ENCODE assay signal across 8 cellular contexts in the genomic region with DNA sequence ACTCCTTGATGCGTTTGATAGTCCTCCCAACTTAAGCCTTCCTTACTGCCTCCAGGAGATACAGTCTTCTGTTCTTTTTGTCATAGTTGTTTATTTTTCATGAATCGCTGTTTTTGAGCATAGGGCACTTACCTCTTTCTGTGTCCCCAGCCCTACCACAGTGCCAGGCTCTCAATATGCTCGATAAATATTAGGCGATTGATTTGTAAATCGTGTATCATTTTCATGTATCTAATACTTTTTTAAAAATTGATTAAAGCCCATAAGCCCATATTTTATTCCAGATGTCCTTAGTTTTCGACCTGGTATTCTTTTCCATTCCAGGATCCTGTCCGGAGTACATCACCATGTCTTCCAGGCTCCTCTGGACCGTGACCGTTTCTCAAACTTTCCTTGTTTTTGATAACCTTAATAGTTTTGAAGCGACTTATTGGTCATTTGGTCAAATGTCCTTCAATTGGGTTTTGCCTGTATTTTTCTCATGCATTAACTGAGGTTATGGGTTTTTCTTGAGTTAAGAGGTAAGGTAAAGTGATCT. TPM values are rescaled to one million over a fixed set of nuclear protein-coding genes. Genes with fewer than 3 reads are reported as not detected.
DNase-seq lines count a peak whose midpoint lies in the region; ATAC-seq and TF ChIP-seq lines count a peak whose summit lies in the region.

No MANE protein-coding gene starts in this region.

- H2AK9ac ChIP-seq in IMR-90 (replicated peaks; ENCODE audit: low read depth, low read length, poor library complexity) = peak overlapping the region; percentile 96

- TF ChIP-seq RAD21 in IMR-90 (IDR thresholded peaks at IDR 0.05; ENCODE audit: low read length) = no peak

- H3K4me2 ChIP-seq in IMR-90 (ENCODE audit: low read depth, low read length) = peak overlapping the region; percentile 76

- peaks cover 35% of the 10 kb centered on the region for H3K4me1 ChIP-seq in CD8-positive, alpha-beta memory T cell (ENCODE audit: insufficient read depth, low read length)
- peaks cover 5% of the 10 kb centered on the region for H3K4me1 ChIP-seq in IMR-90 (ENCODE audit: control insufficient read depth, insufficient read depth, low read length)

- no peaks in the 10 kb centered on the region for H3K36me3 ChIP-seq in CD8-positive, alpha-beta memory T cell (ENCODE audit: insufficient read depth, low read length)
- H3K36me3 ChIP-seq in IMR-90 (ENCODE audit: control insufficient read depth, insufficient read depth, low read length) = peaks cover 5% of the 10 kb centered on the region

- H2AK5ac ChIP-seq in IMR-90 (ENCODE audit: low read depth, low read length) = no peak overlapping the region

- peak overlapping the region; percentile 47 for H2BK5ac ChIP-seq in IMR-90 (ENCODE audit: low read depth, low read length, poor library complexity, severe bottlenecking)

- peak overlapping the region; percentile 46; the same call in 2 of the 3 replicates for H2BK15ac ChIP-seq in IMR-90 (ENCODE audit: low read depth, low read length)

- H2AFZ ChIP-seq in IMR-90 (replicated peaks; ENCODE audit: low read length, poor library complexity) = peak overlapping the region; percentile 95

- peak overlapping the region; percentile 92 to 99 (median 95) for H3K4me3 Mint-ChIP-seq in CD8-positive, alpha-beta memory T cell
- H3K4me3 Mint-ChIP-seq in central memory CD8-positive, alpha-beta T cell = peak overlapping the region; percentile 95
- peak overlapping the region; percentile 97 for H3K4me3 Mint-ChIP-seq in nephron progenitor cell

- H3K4me3 ChIP-seq in CD8-positive, alpha-beta memory T cell (ENCODE audit: low read length) = peak overlapping the region; percentile 94
- peak overlapping the region; percentile 76 for H3K4me3 ChIP-seq in IMR-90 (ENCODE audit: insufficient read depth, low read depth, low read length)

- H3K27ac Mint-ChIP-seq in CD8-positive, alpha-beta memory T cell = peak overlapping the region; percentile 96 to 100 (median 98)
- peak overlapping the region; percentile 99 for H3K27ac Mint-ChIP-seq in central memory CD8-positive, alpha-beta T cell (ENCODE audit: low read depth)
- peak overlapping the region; percentile 99 for H3K27ac Mint-ChIP-seq in nephron progenitor cell

- H3K18ac ChIP-seq in IMR-90 (ENCODE audit: low read depth, low read length) = peak overlapping the region; percentile 53; the same call in 1 of the 2 replicates

- H4K8ac ChIP-seq in IMR-90 (ENCODE audit: low read depth in 2 of 2, low read length in 2 of 2) = peak overlapping the region; percentile 92 to 95

- intact Hi-C loops in IMR-90 (cut with micrococcal nuclease) = no loop called here

- no peaks in the 10 kb centered on the region for H3K9me1 ChIP-seq in IMR-90 (ENCODE audit: insufficient read depth, low read length)

- H3K27me3 ChIP-seq in CD8-positive, alpha-beta memory T cell (ENCODE audit: insufficient read depth, low read length, poor library complexity, severe bottlenecking) = no peaks in the 10 kb centered on the region
- no peaks in the 10 kb centered on the region for H3K27me3 ChIP-seq in IMR-90 (ENCODE audit: control insufficient read depth, insufficient read depth, low read length)

- peaks cover 3 to 31% of the 10 kb centered on the region in 2 experiments; a peak in 2 of 4 replicates for H3K79me1 ChIP-seq in IMR-90 (ENCODE audit: low read depth in 1 of 2, low read length in 2 of 2)

- no peak for TF ChIP-seq POLR2A in IMR-90 (IDR thresholded peaks at IDR 0.05; ENCODE audit: low read depth, low read length)

- peak overlapping the region; percentile 20; the same call in 1 of the 2 replicates for H2BK20ac ChIP-seq in IMR-90 (ENCODE audit: low read depth, low read length)

- peak overlapping the region; percentile 59 for H2BK120ac ChIP-seq in IMR-90 (ENCODE audit: low read depth, low read length)

- dilution Hi-C loops in IMR-90 (cut with HindIII; ENCODE audit: low sequenced_read_pairs, unreplicated experiment) = no loop called here

- H3K23ac ChIP-seq in IMR-90 (ENCODE audit: low read depth, low read length) = peak overlapping the region; percentile 39; the same call in 1 of the 2 replicates

- H3K9ac ChIP-seq in IMR-90 (ENCODE audit: low read depth, low read length) = peak overlapping the region; percentile 32; the same call in 1 of the 2 replicates

- H3K4ac ChIP-seq in IMR-90 (ENCODE audit: low read depth, low read length) = peak overlapping the region; percentile 56

- peak overlapping the region; percentile 51; the same call in 1 of the 2 replicates for H3K14ac ChIP-seq in IMR-90 (replicated peaks; ENCODE audit: low read depth, low read length)

- WGBS in IMR-90 (ENCODE audit: extremely low coverage in 2 of 2, insufficient read length in 1 of 2), 2 experiments = 80% methylated on average over 1 of the region's 10 CpGs; no CpG with 5 or more reads in 1 of the 2 experiments

- H3K9me3 Mint-ChIP-seq in CD8-positive, alpha-beta memory T cell = no peaks in the 10 kb centered on the region
- H3K9me3 Mint-ChIP-seq in central memory CD8-positive, alpha-beta T cell = no peaks in the 10 kb centered on the region
- no peaks in the 10 kb centered on the region for H3K9me3 Mint-ChIP-seq in nephron progenitor cell

- CTCF ChIA-PET in CD8-positive, alpha-beta memory T cell (lab: Charles Lee) = interaction anchor here (1.3 kb wide), 1 partner anchor 1672 kb away, joined by 3 read pairs; no protein-coding TSS in a partner anchor
- CTCF ChIA-PET in IMR-90 (lab: Yijun Ruan, JAX) = no interaction called here

- peak overlapping the region; percentile 69 for H4K91ac ChIP-seq in IMR-90 (ENCODE audit: insufficient read depth, low read depth, low read length)

- in situ Hi-C loops in IMR-90 (cut with MboI; ENCODE audit: low sequenced_read_pairs) = loop anchor here (25.0 kb wide), 3 partner anchors 1324 to 1849 kb away; no protein-coding TSS in a partner anchor

- TF ChIP-seq CTCF in IMR-90 (conservative IDR thresholded peaks at IDR 0.05; ENCODE audit: low read depth, low read length) = no peak
- no peak for TF ChIP-seq CTCF in nephron progenitor cell (IDR thresholded peaks at IDR 0.05)

- H3K27ac ChIP-seq in CD8-positive, alpha-beta memory T cell (ENCODE audit: low read depth, low read length) = peak overlapping the region; percentile 98
- peak overlapping the region; percentile 3 for H3K27ac ChIP-seq in IMR-90 (ENCODE audit: insufficient read depth, low read length)

- H4K5ac ChIP-seq in IMR-90 (ENCODE audit: low read depth, low read length) = peak overlapping the region; percentile 91

- TSS peak; percentile 44 for BruUV-seq in IMR-90 (replicated peaks; lab: Mats Ljungman, UMichigan)

- POLR2A ChIA-PET in CD8-positive, alpha-beta memory T cell (lab: Charles Lee) = interaction anchor here (1.0 to 2.2 kb wide), 4 partner anchors 11 to 1744 kb away, joined by 3 to 16 read pairs (median 7); a partner anchor contains a TSS
- POLR2A ChIA-PET in IMR-90 (lab: Charles Lee; ENCODE audit: unreplicated experiment) = no interaction called here

- H3K56ac ChIP-seq in IMR-90 (ENCODE audit: extremely low read depth, insufficient read depth, low read length) = peak overlapping the region; percentile 64; the same call in 1 of the 2 replicates

- H3K27me3 Mint-ChIP-seq in CD8-positive, alpha-beta memory T cell = peaks cover 8 to 37% of the 10 kb centered on the region in 2 donors
- H3K27me3 Mint-ChIP-seq in central memory CD8-positive, alpha-beta T cell = peaks cover 37% of the 10 kb centered on the region
- H3K27me3 Mint-ChIP-seq in nephron progenitor cell (ENCODE audit: low read depth, poor library complexity) = peaks cover 18% of the 10 kb centered on the region

- peaks cover 4 to 36% (median 4%) of the 10 kb centered on the region in 3 donors for H3K36me3 Mint-ChIP-seq in CD8-positive, alpha-beta memory T cell
- peaks cover 30% of the 10 kb centered on the region for H3K36me3 Mint-ChIP-seq in central memory CD8-positive, alpha-beta T cell (ENCODE audit: insufficient read depth)
- peaks cover 10% of the 10 kb centered on the region for H3K36me3 Mint-ChIP-seq in nephron progenitor cell (ENCODE audit: low read depth)

- H3K9me3 ChIP-seq in CD8-positive, alpha-beta memory T cell (ENCODE audit: low read length) = no peaks in the 10 kb centered on the region
- no peaks in the 10 kb centered on the region for H3K9me3 ChIP-seq in IMR-90 (ENCODE audit: control insufficient read depth, insufficient read depth, low read length)

- H4K20me1 ChIP-seq in IMR-90 (ENCODE audit: insufficient read depth, low read length) = peaks cover 6% of the 10 kb centered on the region; the same call in 1 of the 2 replicates

- no peak for DNase-seq in CD8-positive, alpha-beta memory T cell
- DNase-seq in IMR-90 (no peak), nephron progenitor cell (no peak), epidermal melanocyte (ENCODE audit: insufficient read length, low spot score) (no peak), NCI-H1417 treated with DMSO at 0.1 percent for 48 hours (lab: John Stamatoyannopoulos, UW) (no peak), left lobe of liver (ENCODE audit: low spot score) (no peak)
- no peak for DNase-seq in central memory CD8-positive, alpha-beta T cell (ENCODE audit: low spot score in 2 of 2)

- peaks cover 35 to 49% (median 48%) of the 10 kb centered on the region in 3 donors for H3K4me1 Mint-ChIP-seq in CD8-positive, alpha-beta memory T cell
- H3K4me1 Mint-ChIP-seq in central memory CD8-positive, alpha-beta T cell = peaks cover 31% of the 10 kb centered on the region
- peaks cover 35% of the 10 kb centered on the region for H3K4me1 Mint-ChIP-seq in nephron progenitor cell

- ATAC-seq in GM21381 (IDR thresholded peaks at IDR 0.05; ENCODE audit: unreplicated experiment) (peak; percentile 17), IMR-90 (ENCODE audit: low read depth) (no peak), left lobe of liver (no peak)
- ATAC-seq in central memory CD8-positive, alpha-beta T cell (replicated peaks; ENCODE audit: extremely low read depth, poor library complexity, severe bottlenecking) = no peak

TF ChIP-seq in IMR-90, 13 proteins besides CTCF, POLR2A, EP300 and RAD21:
- TF ChIP-seq RFX5 (IDR thresholded peaks at IDR 0.05; ENCODE audit: low read depth, low read length) = no peak
- TF ChIP-seq NFE2L2 (IDR thresholded peaks at IDR 0.05; ENCODE audit: low read depth, low read length) = no peak
- TF ChIP-seq, protein P1, sequence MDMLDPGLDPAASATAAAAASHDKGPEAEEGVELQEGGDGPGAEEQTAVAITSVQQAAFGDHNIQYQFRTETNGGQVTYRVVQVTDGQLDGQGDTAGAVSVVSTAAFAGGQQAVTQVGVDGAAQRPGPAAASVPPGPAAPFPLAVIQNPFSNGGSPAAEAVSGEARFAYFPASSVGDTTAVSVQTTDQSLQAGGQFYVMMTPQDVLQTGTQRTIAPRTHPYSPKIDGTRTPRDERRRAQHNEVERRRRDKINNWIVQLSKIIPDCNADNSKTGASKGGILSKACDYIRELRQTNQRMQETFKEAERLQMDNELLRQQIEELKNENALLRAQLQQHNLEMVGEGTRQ (IDR thresholded peaks at IDR 0.05; ENCODE audit: low read depth, low read length) = no peak
- 0 out of 2 replicates have a peak, but pooled peaks have one; percentile 21 for TF ChIP-seq CHD1 (IDR thresholded peaks at IDR 0.05; ENCODE audit: low read depth, low read length)

RNA-seq across cellular contexts. Expression of a gene that starts 0.4 kb away (rescaled TPM):
- total RNA-seq in CD8-positive, alpha-beta memory T cell = 100 to 1,000 TPM; 149 to 156 TPM
- 117 TPM for polyA plus RNA-seq in CD8-positive, alpha-beta memory T cell
- 112 and 159 TPM in 2 replicates for total RNA-seq in IMR-90 (2012; rRNA removed)
- 57.5 and 62.6 TPM in 2 replicates for polyA plus RNA-seq in IMR-90 (2012; rRNA removed)
- 18.3 and 20.7 TPM in 2 replicates for polyA plus RNA-seq in IMR-90 (2012; cell fraction: cytosol; rRNA removed)
- polyA plus RNA-seq in IMR-90 (2012; cell fraction: nucleus; rRNA removed; ENCODE audit: low replicate concordance) = 4.9 and 22.1 TPM in 2 replicates
- 67.1 TPM for total RNA-seq in left lobe of liver
